19 cellular contexts compared by ENCODE assay signal in genomic region chr4:111506706-111507105, GRCh38.
DNase-seq lines count a peak whose midpoint lies in the region; ATAC-seq and TF ChIP-seq lines count a peak whose summit lies in the region.
"Had no signal": no experiment of that assay in that cellular context is flagged by ENCODE, and none has a peak within 500 bp of the region (broad histone marks: within the 10 kb centered on the region; RNA-seq: fewer than 3 reads in every experiment).

No MANE protein-coding gene starts in this region.

- H3K4me1 ChIP-seq in right lobe of liver = no peaks in the 10 kb centered on the region
- H3K4me1 ChIP-seq: colonic mucosa, left ventricle myocardium inferior, transverse colon had no signal

- no peak overlapping the region for H3K4me3 ChIP-seq in BJ (ENCODE audit: low read depth, low read length)
- H3K4me3 ChIP-seq in cardiac fibroblast (replicated peaks in 1 of 2; ENCODE audit: low read depth in 2 of 2, low read length in 2 of 2) = no peak overlapping the region
- H3K4me3 ChIP-seq in right lobe of liver = no peak overlapping the region
- H3K4me3 ChIP-seq: colonic mucosa, left ventricle myocardium inferior, transverse colon had no signal

- CTCF ChIA-PET in BJ (lab: Yijun Ruan, JAX) = interaction anchor here (0.7 kb wide), 1 partner anchor 19 kb away, joined by 3 read pairs; no protein-coding TSS in a partner anchor

- H3K27me3 ChIP-seq in BJ (ENCODE audit: control insufficient read depth, insufficient read depth, low read length) (no peaks in the 10 kb centered on the region), right lobe of liver (no peaks in the 10 kb centered on the region)
- H3K27me3 ChIP-seq: colonic mucosa, transverse colon had no signal

- no peak for TF ChIP-seq POLR2A in right lobe of liver (IDR thresholded peaks at IDR 0.05)

- DNase-seq in BJ (ENCODE audit: low read depth) (peak; percentile 32), NCI-H226 (peak; percentile 10), cardiac fibroblast (ENCODE audit: low read depth in 2 of 2) (peak; percentile 43 to 80), myocyte (ENCODE audit: low read depth) (peak; percentile 24), right lobe of liver (no peak)
- no peak for DNase-seq in stimulated activated CD4-positive, alpha-beta T cell treated with anti-CD3 and anti-CD28 coated beads, Interleukin-2, amount 100 ng/mL, for 48 hours
- DNase-seq: activated effector memory CD4-positive, alpha-beta T cell treated with Interleukin-2 at 50 U/mL for 16 hours; colonic mucosa; glutamatergic neuron; left ventricle myocardium inferior; NCI-H1105 treated with DMSO at 0.1 percent for 48 hours; NCI-H526 treated with DMSO at 0.1 percent for 48 hours; SHP77 treated with DMSO at 0.1 percent for 48 hours; stimulated activated naive CD4-positive, alpha-beta T cell treated with Interleukin-2 at 50 U/mL for 16 hours; T-helper 2 cell; transverse colon had no signal

- 28% methylated on average over 2 of the region's 2 CpGs for WGBS in right lobe of liver (ENCODE audit: insufficient coverage, low coverage, low lambda C conversion rate, missing lambda C conversion rate)

- no peak for ATAC-seq in GM19463 (IDR thresholded peaks at IDR 0.05; ENCODE audit: unreplicated experiment)
- no peak for ATAC-seq in HG03469 (IDR thresholded peaks at IDR 0.05; ENCODE audit: unreplicated experiment)
- no peak for ATAC-seq in right lobe of liver
- ATAC-seq: HCT116 had no signal

- H3K9me3 ChIP-seq in right lobe of liver = no peaks in the 10 kb centered on the region
- H3K9me3 ChIP-seq: colonic mucosa, left ventricle myocardium inferior, transverse colon had no signal

- H3K36me3 ChIP-seq in BJ (ENCODE audit: control insufficient read depth, insufficient read depth, low read length) (no peaks in the 10 kb centered on the region), right lobe of liver (no peaks in the 10 kb centered on the region)
- H3K36me3 ChIP-seq: colonic mucosa, left ventricle myocardium inferior, transverse colon had no signal

- POLR2A ChIA-PET in BJ (lab: Charles Lee) = no interaction called here

- intact Hi-C loops in right lobe of liver (cut with DNase I) = no loop called here

- H3K27ac ChIP-seq in right lobe of liver = no peak overlapping the region
- H3K27ac ChIP-seq: colonic mucosa, left ventricle myocardium inferior, transverse colon had no signal

- no peak for TF ChIP-seq CTCF in BJ (IDR thresholded peaks at IDR 0.05; ENCODE audit: insufficient read depth, low read depth, low read length)
- TF ChIP-seq CTCF in cardiac fibroblast (IDR thresholded peaks at IDR 0.05; ENCODE audit: low read depth, low read length) = no peak
- TF ChIP-seq CTCF in right lobe of liver (IDR thresholded peaks at IDR 0.05) = no peak

Comparison
In these comparisons a context has a peak if more than half of its experiments do, and no peak if none do; other contexts are left out.
1. DNase-seq: peak in BJ (single experiment), NCI-H226 (single experiment), cardiac fibroblast (2 of 2) and myocyte (single experiment); none in stimulated activated CD4-positive, alpha-beta T cell treated with anti-CD3 and anti-CD28 coated beads, Interleukin-2, amount 100 ng/mL, for 48 hours (0 of 2) and right lobe of liver (0 of 3).